ENCODE assay signal across 1 cellular context in genomic region chr16:20866161-20866772, GRCh38.
TF ChIP-seq lines count a peak whose summit lies in the region.

No MANE protein-coding gene starts in this region.

TF ChIP-seq in endothelial cell of umbilical vein, 7 proteins besides CTCF, POLR2A, EP300 and RAD21:
- TF ChIP-seq EZH2 (IDR thresholded peaks at IDR 0.05; ENCODE audit: borderline replicate concordance, low read depth, low read length, severe bottlenecking) (no peak), MYC (IDR thresholded peaks at IDR 0.05; ENCODE audit: low read depth, low read length) (peak; percentile 87), JUN (IDR thresholded peaks at IDR 0.05; ENCODE audit: borderline replicate concordance, insufficient read depth, insufficient read length, low read depth) (peak; percentile 70), POLR2AphosphoS5 (IDR thresholded peaks at IDR 0.05; ENCODE audit: insufficient read depth, low read depth, low read length) (peak; percentile 91), GATA2 (IDR thresholded peaks at IDR 0.05; ENCODE audit: insufficient read depth, insufficient read length, low read depth, low read length) (peak; percentile 81), FOS (IDR thresholded peaks at IDR 0.05; ENCODE audit: borderline replicate concordance, insufficient read depth, low read length) (peak; percentile 84), MAX (IDR thresholded peaks at IDR 0.05; ENCODE audit: insufficient read depth, insufficient read length) (no peak)
TF ChIP-seq in endothelial cell of umbilical vein: peak in this region for 5.
